ENCODE assay signal across 8 cellular contexts in genomic region chr3:158106773-158107461, GRCh38. TPM values are rescaled to one million over a fixed set of nuclear protein-coding genes. Genes with fewer than 3 reads are reported as not detected.
DNase-seq lines count a peak whose midpoint lies in the region; ATAC-seq and TF ChIP-seq lines count a peak whose summit lies in the region.

No MANE protein-coding gene starts in this region.

- ATAC-seq in PC-3: no peak

- TF ChIP-seq CTCF in PC-3 (conservative IDR thresholded peaks at IDR 0.05; ENCODE audit: low read depth, low read length) (no peak), thyroid gland (IDR thresholded peaks at IDR 0.05) (no peak)

- H3K4me1 ChIP-seq in HUES48 (ENCODE audit: control insufficient read depth, insufficient read depth, low read length) (peaks cover 46% of the 10 kb centered on the region), PC-3 (ENCODE audit: insufficient read depth, low read length) (peaks cover 10% of the 10 kb centered on the region), thyroid gland (peaks cover 24 to 47% of the 10 kb centered on the region in 2 donors)

- POLR2A ChIA-PET in activated CD4-positive, alpha-beta memory T cell treated with anti-CD3 and anti-CD28 coated beads, Interleukin-2, amount 10 ng/mL, durations not matched to agents 7 days and 5 days (lab: Charles Lee): interaction anchor here (1.0 kb wide), 1 partner anchor 591 kb away, joined by 3 read pairs; no protein-coding TSS in a partner anchor
- POLR2A ChIA-PET in PC-3 (lab: Charles Lee; ENCODE audit: unreplicated experiment): no interaction called here

- intact Hi-C loops in PC-3 (cut with micrococcal nuclease): loop anchor here (5.0 kb wide), 1 partner anchor 105 kb away; no protein-coding TSS in a partner anchor
- intact Hi-C loops in thyroid gland (cut with DNase I): no loop called here

- H4K20me1 ChIP-seq in PC-3 (ENCODE audit: low read length): 0 out of 2 replicates have a peak, but pooled peaks cover 5% of the 10 kb centered on the region

- peak; percentile 45 for DNase-seq in NCI-H1105 treated with DMSO at 0.1 percent for 48 hours (lab: John Stamatoyannopoulos, UW)
- no peak for DNase-seq in NCI-H1105 (lab: John Stamatoyannopoulos, UW)
- DNase-seq in activated CD4-positive, alpha-beta memory T cell treated with anti-CD3 and anti-CD28 coated beads, Interleukin-2, amount 10 ng/mL, durations not matched to agents 7 days and 5 days: no peak
- DNase-seq in islet precursor cell: peak; percentile 68
- no peak for DNase-seq in PC-3
- no peak for DNase-seq in thyroid gland
- no peak for DNase-seq in hepatic stellate cell (ENCODE audit: low spot score)

- H3K9me3 Mint-ChIP-seq in activated CD4-positive, alpha-beta memory T cell treated with anti-CD3 and anti-CD28 coated beads, Interleukin-2, amount 10 ng/mL, durations not matched to agents 7 days and 5 days: no peaks in the 10 kb centered on the region

- no peak overlapping the region for H2AFZ ChIP-seq in PC-3 (ENCODE audit: low read length)

- peak overlapping the region; percentile 61 for H3K4me3 Mint-ChIP-seq in activated CD4-positive, alpha-beta memory T cell treated with anti-CD3 and anti-CD28 coated beads, Interleukin-2, amount 10 ng/mL, durations not matched to agents 7 days and 5 days

- H3K9me2 ChIP-seq in PC-3 (replicated peaks; ENCODE audit: low read length): no peaks in the 10 kb centered on the region

- H3K27ac ChIP-seq in HUES48 (ENCODE audit: low read depth, low read length) (no peak overlapping the region), PC-3 (ENCODE audit: low read length) (no peak overlapping the region), thyroid gland (no peak overlapping the region)

- H3K27me3 ChIP-seq in HUES48 (ENCODE audit: control insufficient read depth, insufficient read depth, low read length): peaks cover 78% of the 10 kb centered on the region
- no peaks in the 10 kb centered on the region for H3K27me3 ChIP-seq in PC-3 (ENCODE audit: low read length)
- H3K27me3 ChIP-seq in thyroid gland: peaks cover 63% of the 10 kb centered on the region

- H3K27me3 Mint-ChIP-seq in activated CD4-positive, alpha-beta memory T cell treated with anti-CD3 and anti-CD28 coated beads, Interleukin-2, amount 10 ng/mL, durations not matched to agents 7 days and 5 days: peaks cover 66% of the 10 kb centered on the region

- peaks cover 19% of the 10 kb centered on the region for H3K36me3 Mint-ChIP-seq in activated CD4-positive, alpha-beta memory T cell treated with anti-CD3 and anti-CD28 coated beads, Interleukin-2, amount 10 ng/mL, durations not matched to agents 7 days and 5 days (ENCODE audit: low read depth)

- H3K9me3 ChIP-seq in HUES48 (ENCODE audit: control insufficient read depth, insufficient read depth, low read length) (no peaks in the 10 kb centered on the region), PC-3 (ENCODE audit: low read length) (no peaks in the 10 kb centered on the region), thyroid gland (no peaks in the 10 kb centered on the region)

- CTCF ChIA-PET in activated CD4-positive, alpha-beta memory T cell treated with anti-CD3 and anti-CD28 coated beads, Interleukin-2, amount 10 ng/mL, durations not matched to agents 7 days and 5 days (lab: Charles Lee): interaction anchor here (0.7 to 1.4 kb wide), 2 partner anchors 12 to 538 kb away, joined by 3 read pairs; partner anchors contain the start of gene GFM1
- CTCF ChIA-PET in PC-3 (lab: Charles Lee): no interaction called here

- no peak overlapping the region for H3K9ac ChIP-seq in HUES48 (ENCODE audit: low read depth, low read length)
- H3K9ac ChIP-seq in PC-3 (ENCODE audit: low read length): no peak overlapping the region

- no TSS peak for BruUV-seq in PC-3 (replicated peaks; lab: Mats Ljungman, UMichigan)

- H3K4me3 ChIP-seq in HUES48 (ENCODE audit: low read depth, low read length): peak overlapping the region; percentile 57
- no peak overlapping the region for H3K4me3 ChIP-seq in PC-3 (ENCODE audit: low read length)
- no peak overlapping the region for H3K4me3 ChIP-seq in thyroid gland (replicated peaks in 1 of 3)

- H3K36me3 ChIP-seq in HUES48 (ENCODE audit: control insufficient read depth, insufficient read depth, low read length): no peaks in the 10 kb centered on the region
- no peaks in the 10 kb centered on the region for H3K36me3 ChIP-seq in PC-3 (ENCODE audit: low read depth, low read length)
- no peaks in the 10 kb centered on the region for H3K36me3 ChIP-seq in thyroid gland

- 3 to 6% methylated on average over 34 to 35 of the region's 37 CpGs for WGBS in thyroid gland, 2 donors

- TF ChIP-seq POLR2A in thyroid gland (IDR thresholded peaks at IDR 0.05): no peak

- H3K27ac Mint-ChIP-seq in activated CD4-positive, alpha-beta memory T cell treated with anti-CD3 and anti-CD28 coated beads, Interleukin-2, amount 10 ng/mL, durations not matched to agents 7 days and 5 days: no peak overlapping the region

- peaks cover 72% of the 10 kb centered on the region for H3K4me1 Mint-ChIP-seq in activated CD4-positive, alpha-beta memory T cell treated with anti-CD3 and anti-CD28 coated beads, Interleukin-2, amount 10 ng/mL, durations not matched to agents 7 days and 5 days

- peaks cover 17% of the 10 kb centered on the region for H3K79me2 ChIP-seq in PC-3 (ENCODE audit: low read length)

- no peak overlapping the region for H3K4me2 ChIP-seq in PC-3 (ENCODE audit: low read length)

- no peaks in the 10 kb centered on the region for H3F3A ChIP-seq in PC-3 (ENCODE audit: low read length, unreplicated experiment)

RNA-seq across cellular contexts. Expression of gene SHOX2, which starts 0.7 kb away (rescaled TPM):
- not detected for total RNA-seq in activated CD4-positive, alpha-beta memory T cell treated with anti-CD3 and anti-CD28 coated beads, Interleukin-2, amount 10 ng/mL, durations not matched to agents 7 days and 5 days
- total RNA-seq in PC-3 (2014; rRNA removed) (0.04 TPM in 1 of 2 replicates, not detected in the other), thyroid gland (1 to 10 TPM in 1 of 4 donors, under 1 TPM in 3; 0.22 to 1.6 (median 0.58) TPM)

RNA-seq across cellular contexts. Expression of gene RSRC1, which starts 3.0 kb away (rescaled TPM):
- total RNA-seq in activated CD4-positive, alpha-beta memory T cell treated with anti-CD3 and anti-CD28 coated beads, Interleukin-2, amount 10 ng/mL, durations not matched to agents 7 days and 5 days: 10 to 100 TPM; 37.4 to 38.8 TPM
- total RNA-seq in PC-3 (2014; rRNA removed) (39.5 and 42.8 TPM in 2 replicates), thyroid gland (10 to 100 TPM; 51.7 to 65.4 (median 59.9) TPM)

Comparison
In these comparisons a context has a peak if more than half of its experiments do, and no peak if none do; other contexts are left out.
1. DNase-seq: peak in NCI-H1105 treated with DMSO at 0.1 percent for 48 hours (single experiment) and islet precursor cell (single experiment); none in NCI-H1105 (single experiment), activated CD4-positive, alpha-beta memory T cell treated with anti-CD3 and anti-CD28 coated beads, Interleukin-2, amount 10 ng/mL, durations not matched to agents 7 days and 5 days (single experiment), PC-3 (single experiment), thyroid gland (0 of 2) and hepatic stellate cell (single experiment).